ENCODE assay signal across 23 cellular contexts in genomic region chr11:45534132-45534531, GRCh38.
DNase-seq lines count a peak whose midpoint lies in the region; ATAC-seq, FAIRE-seq and TF ChIP-seq lines count a peak whose summit lies in the region.
"Had no signal": no experiment of that assay in that cellular context is flagged by ENCODE, and none has a peak within 500 bp of the region (broad histone marks: within the 10 kb centered on the region; RNA-seq: fewer than 3 reads in every experiment).

No MANE protein-coding gene starts in this region.

- no peaks in the 10 kb centered on the region for H3K79me2 ChIP-seq in HepG2 (ENCODE audit: insufficient read depth, low read length)
- H3K79me2 ChIP-seq in H1 (ENCODE audit: control insufficient read depth in 1 of 2, insufficient read depth in 2 of 2, low read length in 2 of 2), result no peaks in the 10 kb centered on the region

- POLR2A ChIA-PET in HepG2 (lab: Yijun Ruan, JAX), result no interaction called here
- POLR2A ChIA-PET in H1 (lab: Charles Lee; ENCODE audit: partially characterized antibody), result no interaction called here

- H2AK5ac ChIP-seq in H1 (ENCODE audit: low read depth, low read length), result no peak overlapping the region

- H3K23ac ChIP-seq in H1 (ENCODE audit: insufficient read length), result no peak overlapping the region

- H2BK12ac ChIP-seq in H1 (ENCODE audit: low read depth, low read length), result no peak overlapping the region

- DNase-seq in HepG2 (ENCODE audit: low spot score), result no peak
- no peak for DNase-seq in right lobe of liver
- no peak for DNase-seq in H1 (ENCODE audit: low read depth in 1 of 2, low spot score in 2 of 2)
- DNase-seq in DMS153 treated with DMSO at 0.1 percent for 48 hours (lab: John Stamatoyannopoulos, UW; ENCODE audit: unreplicated experiment), result no peak
- DNase-seq: AML-193; Caco-2; Calu3; CD4-positive, alpha-beta T cell; CD8-positive, alpha-beta T cell; DMS53; DMS79; DND-41; EL; GDM1 had no signal

- H3K9me3 ChIP-seq in HepG2 (ENCODE audit: low read length), result no peaks in the 10 kb centered on the region
- no peaks in the 10 kb centered on the region for H3K9me3 ChIP-seq in right lobe of liver
- H3K9me3 ChIP-seq in H1 (ENCODE audit: insufficient read depth in 2 of 2, low read depth in 1 of 2, low read length in 1 of 2), result no peaks in the 10 kb centered on the region
- H3K9me3 ChIP-seq: A549; BLaER1 treated with 17β-estradiol and CSF1 and Interleukin-3, amounts not matched to agents 10 nM and 100 nM; Caco-2 had no signal

- 56% methylated on average over 1 of the region's 5 CpGs for WGBS in HepG2 (ENCODE audit: low lambda C conversion rate)
- WGBS in right lobe of liver (ENCODE audit: insufficient coverage, low coverage, low lambda C conversion rate, missing lambda C conversion rate), result 78% methylated on average over 5 of the region's 5 CpGs
- 86% methylated on average over 5 of the region's 5 CpGs; no CpG with 5 or more reads in 1 of the 2 experiments for WGBS in H1 (ENCODE audit: extremely low coverage in 1 of 2, insufficient coverage in 1 of 2, insufficient read length in 1 of 2, insufficient replicate concordance in 2 of 2, low coverage in 1 of 2, low lambda C conversion rate in 2 of 2, missing lambda C conversion rate in 1 of 2), 2 experiments

- no peaks in the 10 kb centered on the region for H3K79me1 ChIP-seq in H1 (ENCODE audit: low read depth, low read length)

- H4K8ac ChIP-seq in H1 (ENCODE audit: extremely low read depth, insufficient read depth, low read length), result no peak overlapping the region

- H3K36me3 ChIP-seq in HepG2 (replicated peaks in 1 of 2; ENCODE audit: control insufficient read depth in 1 of 2, insufficient read depth in 2 of 2, low read length in 2 of 2) (no peaks in the 10 kb centered on the region), right lobe of liver (no peaks in the 10 kb centered on the region), H1 (ENCODE audit: control insufficient read depth in 2 of 4, insufficient read depth in 4 of 4, low read length in 3 of 4) (no peaks in the 10 kb centered on the region)
- H3K36me3 ChIP-seq: BLaER1 treated with 17β-estradiol and CSF1 and Interleukin-3, amounts not matched to agents 10 nM and 100 nM had no signal

- H3K4me3 ChIP-seq in HepG2 (replicated peaks in 1 of 3; ENCODE audit: insufficient read depth in 1 of 3, low read depth in 2 of 3, low read length in 3 of 3) (no peak overlapping the region), right lobe of liver (no peak overlapping the region), H1 (ENCODE audit: extremely low read depth in 1 of 4, insufficient read depth in 2 of 4, low read depth in 3 of 4, low read length in 4 of 4) (no peak overlapping the region)
- H3K4me3 ChIP-seq: A549; BLaER1 treated with 17β-estradiol and CSF1 and Interleukin-3, amounts not matched to agents 10 nM and 100 nM; GM12878 had no signal

- no peak for TF ChIP-seq CTCF in HepG2 (CRISPR knock-in tag; IDR thresholded peaks at IDR 0.05)
- no peak for TF ChIP-seq CTCF in right lobe of liver (IDR thresholded peaks at IDR 0.05)
- no peak for TF ChIP-seq CTCF in H1 (IDR thresholded peaks at IDR 0.05; ENCODE audit: control extremely low read depth in 1 of 3, insufficient read depth in 1 of 3, low read depth in 1 of 3, low read length in 3 of 3)

- H2BK15ac ChIP-seq in H1 (ENCODE audit: low read length), result no peak overlapping the region

- intact Hi-C loops in HepG2 (cut with micrococcal nuclease; ENCODE audit: unreplicated experiment), result no loop called here
- intact Hi-C loops in right lobe of liver (cut with DNase I), result no loop called here

- no peak overlapping the region for H2BK20ac ChIP-seq in H1 (ENCODE audit: low read length)

- CTCF ChIA-PET in HepG2 (lab: Yijun Ruan, JAX; ENCODE audit: low intra/inter-chr PET ratio, low total read pairs) (no interaction called here), H1 (lab: Charles Lee; ENCODE audit: partially characterized antibody) (interaction anchor here (0.8 to 1.1 kb wide), 3 partner anchors 47 to 233 kb away, joined by 3 to 4 read pairs (median 4); no protein-coding TSS in a partner anchor)

- no TSS peak for BruUV-seq in HepG2 (replicated peaks; lab: Mats Ljungman, UMichigan)

- no peaks in the 10 kb centered on the region for H3K23me2 ChIP-seq in H1 (ENCODE audit: low read depth, low read length)

- no peak overlapping the region for H3K18ac ChIP-seq in H1 (ENCODE audit: extremely low read depth, low read length)

- no peaks in the 10 kb centered on the region for H3K27me3 ChIP-seq in HepG2 (ENCODE audit: control insufficient read depth in 1 of 2, insufficient read depth in 2 of 2, low read length in 2 of 2)
- H3K27me3 ChIP-seq in right lobe of liver, result no peaks in the 10 kb centered on the region
- H3K27me3 ChIP-seq in H1 (replicated peaks in 1 of 4; ENCODE audit: control insufficient read depth in 3 of 4, extremely low read depth in 1 of 4, insufficient read depth in 3 of 4, low read length in 3 of 4), result no peaks in the 10 kb centered on the region
- H3K27me3 ChIP-seq: BLaER1 treated with 17β-estradiol and CSF1 and Interleukin-3, amounts not matched to agents 10 nM and 100 nM had no signal

- H3K56ac ChIP-seq in H1 (replicated peaks; ENCODE audit: insufficient read length, low read depth, low read length), result no peak overlapping the region

- no peak overlapping the region for H2BK5ac ChIP-seq in H1 (ENCODE audit: low read depth, low read length)

- TF ChIP-seq POLR2A in HepG2 (IDR thresholded peaks at IDR 0.05; ENCODE audit: insufficient read depth in 1 of 2, low read depth in 2 of 2, low read length in 2 of 2), result no peak
- TF ChIP-seq POLR2A in right lobe of liver (IDR thresholded peaks at IDR 0.05), result no peak
- no peak for TF ChIP-seq POLR2A in H1 (IDR thresholded peaks at IDR 0.05; ENCODE audit: control extremely low read depth in 1 of 2, low read depth in 2 of 2, low read length in 2 of 2)

- no peak for TF ChIP-seq EP300 in HepG2 (IDR thresholded peaks at IDR 0.05; ENCODE audit: low read depth in 2 of 2, low read length in 2 of 2)
- TF ChIP-seq EP300 in HepG2 (CRISPR knock-in tag; IDR thresholded peaks at IDR 0.05; ENCODE audit: borderline replicate concordance), result no peak
- no peak for TF ChIP-seq EP300 in H1 (IDR thresholded peaks at IDR 0.05; ENCODE audit: borderline replicate concordance in 1 of 2, low read depth in 2 of 2, low read length in 2 of 2)

- H4K91ac ChIP-seq in H1 (replicated peaks; ENCODE audit: insufficient read length, low read length), result no peak overlapping the region

- TF ChIP-seq RAD21 in HepG2 (CRISPR knock-in tag; IDR thresholded peaks at IDR 0.05), result no peak
- no peak for TF ChIP-seq RAD21 in H1 (IDR thresholded peaks at IDR 0.05 in 1 of 2, conservative IDR thresholded peaks at IDR 0.05 in 1 of 2; ENCODE audit: low read depth in 2 of 2, low read length in 2 of 2)

- H4K20me1 ChIP-seq in HepG2 (ENCODE audit: insufficient read depth, low read length) (no peaks in the 10 kb centered on the region), H1 (replicated peaks in 1 of 2; ENCODE audit: control insufficient read depth in 1 of 2, insufficient read depth in 2 of 2, low read length in 2 of 2) (no peaks in the 10 kb centered on the region)

- no peak for FAIRE-seq in HepG2 (lab: Jason Lieb, UNC)
- no peak for FAIRE-seq in H1 (lab: Jason Lieb, UNC)
- FAIRE-seq: A549, D721Med, GM12878, GM12892, GM18507 had no signal

- H3K4me2 ChIP-seq in HepG2 (ENCODE audit: low read depth, low read length) (no peak overlapping the region), H1 (ENCODE audit: insufficient read depth in 1 of 2, low read depth in 2 of 2, low read length in 2 of 2) (no peak overlapping the region)
- H3K4me2 ChIP-seq: A549; BLaER1 treated with 17β-estradiol and CSF1 and Interleukin-3, amounts not matched to agents 10 nM and 100 nM had no signal

- H3K27ac ChIP-seq in HepG2 (ENCODE audit: extremely low read length, insufficient read depth, low read length) (no peak overlapping the region), right lobe of liver (no peak overlapping the region), H1 (ENCODE audit: low read depth, low read length) (no peak overlapping the region)
- H3K27ac ChIP-seq: 22Rv1; A549; BLaER1 treated with 17β-estradiol and CSF1 and Interleukin-3, amounts not matched to agents 10 nM and 100 nM; C4-2B had no signal

- ATAC-seq in HepG2 (no peak), right lobe of liver (no peak), HG03135 (IDR thresholded peaks at IDR 0.05; ENCODE audit: unreplicated experiment) (no peak)
- ATAC-seq: A549; CD8-positive, alpha-beta T cell; GM12878 had no signal

- no peak overlapping the region for H3K4ac ChIP-seq in H1 (replicated peaks; ENCODE audit: insufficient read length, low read depth, low read length)

- H3K4me1 ChIP-seq in HepG2 (ENCODE audit: insufficient read depth, low read length) (no peaks in the 10 kb centered on the region), right lobe of liver (no peaks in the 10 kb centered on the region), H1 (replicated peaks in 1 of 4; ENCODE audit: control insufficient read depth in 3 of 4, insufficient read depth in 4 of 4, low read length in 3 of 4) (no peaks in the 10 kb centered on the region)
- H3K4me1 ChIP-seq: Caco-2 had no signal

- H2BK120ac ChIP-seq in H1 (replicated peaks; ENCODE audit: low read depth, low read length), result no peak overlapping the region

- H3K14ac ChIP-seq in H1 (ENCODE audit: insufficient read length), result no peak overlapping the region

- in situ Hi-C loops in HepG2 (cut with HindIII; ENCODE audit: extremely low pct_ligation_motif_present, low pct_unique_long_range_greater_than_20kb), result no loop called here

- H4K5ac ChIP-seq in H1 (ENCODE audit: insufficient read length, low read depth, low read length), result no peak overlapping the region

- no peak overlapping the region for H3K9ac ChIP-seq in HepG2 (ENCODE audit: insufficient read depth, low read depth, low read length)
- H3K9ac ChIP-seq in H1 (replicated peaks in 1 of 4; ENCODE audit: extremely low read depth in 1 of 4, low read depth in 3 of 4, low read length in 3 of 4), result no peak overlapping the region
- H3K9ac ChIP-seq: BLaER1 treated with 17β-estradiol and CSF1 and Interleukin-3, amounts not matched to agents 10 nM and 100 nM had no signal

- H2AFZ ChIP-seq in HepG2 (ENCODE audit: low read length) (no peak overlapping the region), H1 (ENCODE audit: low read length) (no peak overlapping the region)

TF ChIP-seq in HepG2, 621 proteins besides CTCF, POLR2A, EP300 and RAD21 (continues in another document):
- TF ChIP-seq PRPF4 (IDR thresholded peaks at IDR 0.05; ENCODE audit: low read depth, low read length, poor library complexity, severe bottlenecking) (no peak), ZNF629 (CRISPR knock-in tag; conservative IDR thresholded peaks at IDR 0.05) (peak; percentile 90), ZNF337 (CRISPR knock-in tag; IDR thresholded peaks at IDR 0.05; ENCODE audit: borderline replicate concordance, low read depth) (no peak), POGZ (CRISPR knock-in tag; IDR thresholded peaks at IDR 0.05) (no peak), ATF1 (CRISPR knock-in tag; IDR thresholded peaks at IDR 0.05) (no peak)

TF ChIP-seq in H1, 55 proteins besides CTCF, POLR2A, EP300 and RAD21:
- TF ChIP-seq SRF (IDR thresholded peaks at IDR 0.05; ENCODE audit: low read depth, low read length), result no peak
- TF ChIP-seq KDM1A (IDR thresholded peaks at IDR 0.05; ENCODE audit: borderline replicate concordance, low read length), result peak; percentile 88; the same call in 1 of the 2 replicates

Comparison
In these comparisons a context has a peak if more than half of its experiments do, and no peak if none do; other contexts are left out.
1. Of the 41 proteins assayed by ChIP-seq in both HepG2 and H1: peak only in HepG2: none; only in H1: KDM1A; in both: none; in neither: 40.